Comparison of ENCODE assay signal across 11 cellular contexts in genomic region chr2:12948963-12949353, GRCh38.
DNase-seq lines count a peak whose midpoint lies in the region; ATAC-seq, FAIRE-seq and TF ChIP-seq lines count a peak whose summit lies in the region.
"Had no signal": no experiment of that assay in that cellular context is flagged by ENCODE, and none has a peak within 500 bp of the region (broad histone marks: within the 10 kb centered on the region; RNA-seq: fewer than 3 reads in every experiment).

No MANE protein-coding gene starts in this region.

- H3K4me1 ChIP-seq in mesenchymal stem cell (ENCODE audit: control insufficient read depth, insufficient read depth, low read depth, low read length) = peaks cover 1% of the 10 kb centered on the region
- H3K4me1 ChIP-seq: gastrocnemius medialis, left ventricle myocardium inferior had no signal

- no peak for TF ChIP-seq CTCF in RWPE1 (conservative IDR thresholded peaks at IDR 0.05; ENCODE audit: low read depth)
- no peak for TF ChIP-seq CTCF in D721Med (IDR thresholded peaks at IDR 0.05; ENCODE audit: insufficient read depth, missing control alignments)

- no peak overlapping the region for H3K27ac ChIP-seq in mesenchymal stem cell (ENCODE audit: low read length, poor library complexity, severe bottlenecking)
- no peak overlapping the region for H3K27ac ChIP-seq in RWPE1
- H3K27ac ChIP-seq: gastrocnemius medialis, left ventricle myocardium inferior had no signal

- 91% methylated on average over 2 of the region's 2 CpGs for WGBS in mesenchymal stem cell

- DNase-seq in mesenchymal stem cell = no peak
- no peak for DNase-seq in activated effector memory CD4-positive, alpha-beta T cell treated with Interleukin-2 at 50 U/mL for 16 hours
- no peak for DNase-seq in RWPE1 (ENCODE audit: low spot score)
- DNase-seq in D721Med (ENCODE audit: insufficient read length, low spot score) = no peak
- DNase-seq: cerebellar nuclear complex, gastrocnemius medialis, left ventricle myocardium inferior had no signal

- H3K9ac ChIP-seq in mesenchymal stem cell (ENCODE audit: low read length) = no peak overlapping the region

- H2AK5ac ChIP-seq in mesenchymal stem cell (ENCODE audit: low read length, severe bottlenecking) = no peak overlapping the region

- ATAC-seq in GM18520 (IDR thresholded peaks at IDR 0.05; ENCODE audit: unreplicated experiment) = peak; percentile 80
- ATAC-seq in GM21390 (IDR thresholded peaks at IDR 0.05; ENCODE audit: unreplicated experiment) = peak; percentile 79
- ATAC-seq in HG03342 (IDR thresholded peaks at IDR 0.05; ENCODE audit: unreplicated experiment) = peak; percentile 76
- ATAC-seq: gastrocnemius medialis had no signal

- no peaks in the 10 kb centered on the region for H3K79me1 ChIP-seq in mesenchymal stem cell (replicated peaks; ENCODE audit: low read length, poor library complexity, severe bottlenecking)

- H2AFZ ChIP-seq in mesenchymal stem cell (ENCODE audit: low read depth, low read length) = no peak overlapping the region

- CTCF ChIA-PET in RWPE1 (lab: Yijun Ruan, JAX) = no interaction called here

- H2BK5ac ChIP-seq in mesenchymal stem cell (ENCODE audit: low read depth, low read length, poor library complexity, severe bottlenecking) = no peak overlapping the region

- H3K9me3 ChIP-seq in mesenchymal stem cell (ENCODE audit: control insufficient read depth, low read length) = no peaks in the 10 kb centered on the region
- H3K9me3 ChIP-seq: gastrocnemius medialis, left ventricle myocardium inferior had no signal

- no peak overlapping the region for H3K18ac ChIP-seq in mesenchymal stem cell (ENCODE audit: low read depth in 1 of 2, low read length in 2 of 2)

- H3K27me3 ChIP-seq in mesenchymal stem cell (ENCODE audit: control insufficient read depth in 1 of 2, insufficient read depth in 1 of 2, low read length in 2 of 2) = no peaks in the 10 kb centered on the region

- H3K4ac ChIP-seq in mesenchymal stem cell (ENCODE audit: low read depth in 1 of 2, low read length in 2 of 2) = no peak overlapping the region

- no peak overlapping the region for H4K91ac ChIP-seq in mesenchymal stem cell (ENCODE audit: low read length)

- H3K4me2 ChIP-seq in mesenchymal stem cell (ENCODE audit: low read length, poor library complexity, severe bottlenecking) = no peak overlapping the region

- no peaks in the 10 kb centered on the region for H3K36me3 ChIP-seq in mesenchymal stem cell (ENCODE audit: control insufficient read depth in 1 of 2, insufficient read depth in 2 of 2, low read depth in 1 of 2, low read length in 2 of 2)
- H3K36me3 ChIP-seq: gastrocnemius medialis, left ventricle myocardium inferior had no signal

- no peak overlapping the region for H2BK15ac ChIP-seq in mesenchymal stem cell (ENCODE audit: low read depth, poor library complexity, severe bottlenecking)

- H3K14ac ChIP-seq in mesenchymal stem cell (ENCODE audit: low read length in 2 of 2) = no peak overlapping the region

- no peak overlapping the region for H2BK120ac ChIP-seq in mesenchymal stem cell (ENCODE audit: low read depth, low read length)

- peak overlapping the region; percentile 45 for H4K8ac ChIP-seq in mesenchymal stem cell (ENCODE audit: low read length)

- POLR2A ChIA-PET in RWPE1 (lab: Yijun Ruan, JAX; ENCODE audit: low non-redundant PET) = no interaction called here

- H3K23ac ChIP-seq in mesenchymal stem cell (ENCODE audit: low read length in 2 of 2) = no peak overlapping the region

- H3K4me3 ChIP-seq in mesenchymal stem cell (ENCODE audit: insufficient read depth in 1 of 2, low read depth in 1 of 2, low read length in 2 of 2) = no peak overlapping the region
- H3K4me3 ChIP-seq: gastrocnemius medialis, left ventricle myocardium inferior had no signal

- H2BK12ac ChIP-seq in mesenchymal stem cell (ENCODE audit: low read length in 2 of 2) = peak overlapping the region in 1 of 2 experiments; percentile 68

- no peak for FAIRE-seq in D721Med (lab: Jason Lieb, UNC)
- FAIRE-seq: HTR-8/SVneo had no signal
